6 cellular contexts compared by ENCODE assay signal in genomic region chr7:7810380-7810779, GRCh38.
"Had no signal": no experiment of that assay in that cellular context is flagged by ENCODE, and none has a peak within 500 bp of the region (broad histone marks: within the 10 kb centered on the region; RNA-seq: fewer than 3 reads in every experiment).

No MANE protein-coding gene starts in this region.

- FAIRE-seq: H1, HTR-8/SVneo had no signal

- H3K4me2 ChIP-seq: GM23338 had no signal

- H2AFZ ChIP-seq: GM23338 had no signal

- H3K4me3 ChIP-seq: GM23338 had no signal

- DNase-seq: H9, HCEC 1CT, KG1 had no signal

- ATAC-seq: GM23338 had no signal
